In genomic region chr19:16382775-16383543, GRCh38 we compare ENCODE assay signal across 8 cellular contexts. TPM values are rescaled to one million over a fixed set of nuclear protein-coding genes. Genes with fewer than 3 reads are reported as not detected.
DNase-seq lines count a peak whose midpoint lies in the region; ATAC-seq, FAIRE-seq and TF ChIP-seq lines count a peak whose summit lies in the region.

No MANE protein-coding gene starts in this region.

- H3K27ac Mint-ChIP-seq in WTC11, result 0 out of 2 replicates have a peak overlapping the region, but pooled peaks have one; percentile 23

- no peak overlapping the region for H3K4me3 Mint-ChIP-seq in WTC11

- no peak overlapping the region for H3K4me3 ChIP-seq in bronchial epithelial cell (ENCODE audit: low read depth, low read length)

- CTCF ChIA-PET in WTC11 (lab: Charles Lee), result interaction anchor here (0.5 to 1.9 kb wide), 63 partner anchors 9 to 357 kb away, joined by 3 to 92 read pairs (median 4); partner anchors contain the start of genes C19orf44, CALR3, EPS15L1 and FAM32A

- FAIRE-seq in GM12891 (lab: Jason Lieb, UNC) (peak; percentile 90), bronchial epithelial cell (lab: Jason Lieb, UNC) (no peak)

- TF ChIP-seq CTCF in WTC11 (IDR thresholded peaks at IDR 0.05) (peak; percentile 66), bronchial epithelial cell (IDR thresholded peaks at IDR 0.05; ENCODE audit: insufficient read depth, low read length, severe bottlenecking) (peak; percentile 92)

- ATAC-seq in WTC11, result peak; percentile 93
- ATAC-seq in HG03175 (IDR thresholded peaks at IDR 0.05; ENCODE audit: unreplicated experiment), result no peak

- TF ChIP-seq POLR2A in GM12891 (IDR thresholded peaks at IDR 0.05; ENCODE audit: low read depth, low read length), result no peak

- H3K4me1 Mint-ChIP-seq in WTC11, result no peaks in the 10 kb centered on the region

- no peaks in the 10 kb centered on the region for H3K27me3 Mint-ChIP-seq in WTC11 (ENCODE audit: low read depth)

- no peaks in the 10 kb centered on the region for H3K27me3 ChIP-seq in bronchial epithelial cell (ENCODE audit: control insufficient read depth, insufficient read depth, low read length)

- H3K36me3 Mint-ChIP-seq in WTC11, result peaks cover 12% of the 10 kb centered on the region; the same call in 1 of the 2 replicates

- POLR2A ChIA-PET in WTC11 (lab: Charles Lee), result no interaction called here

- H3K36me3 ChIP-seq in bronchial epithelial cell (ENCODE audit: control insufficient read depth, insufficient read depth, low read length), result peaks cover 16% of the 10 kb centered on the region

- DNase-seq in GM12891 (ENCODE audit: insufficient read length, low spot score) (peak; percentile 77), NCI-H1694 treated with DMSO at 0.1 percent for 48 hours (lab: John Stamatoyannopoulos, UW) (peak; percentile 31), WTC11 (ENCODE audit: low spot score) (peak; percentile 86), bronchial epithelial cell (ENCODE audit: low read depth) (peak; percentile 57), islet precursor cell (peak; percentile 92), smooth muscle cell of the brain vasculature (ENCODE audit: low read depth, low spot score) (peak; percentile 77), DMS79 treated with DMSO at 0.1 percent for 48 hours (lab: John Stamatoyannopoulos, UW) (no peak)

- H3K9me3 Mint-ChIP-seq in WTC11, result no peaks in the 10 kb centered on the region

TF ChIP-seq in GM12891, 5 proteins besides CTCF, POLR2A, EP300 and RAD21:
- TF ChIP-seq SPI1 (IDR thresholded peaks at IDR 0.05; ENCODE audit: low read depth, low read length) (peak; percentile 44; the same call in 1 of the 2 replicates), TAF1 (IDR thresholded peaks at IDR 0.05; ENCODE audit: low read depth, low read length) (no peak), POU2F2 (IDR thresholded peaks at IDR 0.05; ENCODE audit: low read depth, low read length) (no peak)
TF ChIP-seq in GM12891: peak in this region for 1.

TF ChIP-seq in WTC11, 78 proteins besides CTCF, POLR2A, EP300 and RAD21:
- TF ChIP-seq ZBTB43 (CRISPR knock-in tag; IDR thresholded peaks at IDR 0.05) (no peak), ESRRA (CRISPR knock-in tag; IDR thresholded peaks at IDR 0.05; ENCODE audit: borderline replicate concordance) (no peak), KAT7 (CRISPR knock-in tag; IDR thresholded peaks at IDR 0.05; ENCODE audit: borderline replicate concordance) (0 out of 2 replicates have a peak, but pooled peaks have one; percentile 26), MAX (CRISPR knock-in tag; IDR thresholded peaks at IDR 0.05) (no peak)
- TF ChIP-seq, protein P1, sequence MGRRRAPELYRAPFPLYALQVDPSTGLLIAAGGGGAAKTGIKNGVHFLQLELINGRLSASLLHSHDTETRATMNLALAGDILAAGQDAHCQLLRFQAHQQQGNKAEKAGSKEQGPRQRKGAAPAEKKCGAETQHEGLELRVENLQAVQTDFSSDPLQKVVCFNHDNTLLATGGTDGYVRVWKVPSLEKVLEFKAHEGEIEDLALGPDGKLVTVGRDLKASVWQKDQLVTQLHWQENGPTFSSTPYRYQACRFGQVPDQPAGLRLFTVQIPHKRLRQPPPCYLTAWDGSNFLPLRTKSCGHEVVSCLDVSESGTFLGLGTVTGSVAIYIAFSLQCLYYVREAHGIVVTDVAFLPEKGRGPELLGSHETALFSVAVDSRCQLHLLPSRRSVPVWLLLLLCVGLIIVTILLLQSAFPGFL (CRISPR knock-in tag; IDR thresholded peaks at IDR 0.05; ENCODE audit: borderline replicate concordance), result no peak

RNA-seq across cellular contexts. Expression of gene KLF2, which starts 58.3 kb away (rescaled TPM):
- 4.0 TPM for polyA plus RNA-seq in GM12891 (2012; ENCODE audit: low read depth, missing spikeins)
- 0.82 to 1.1 TPM (median 1.0 TPM) in 3 replicates for total RNA-seq in WTC11 (2021)
- total RNA-seq in bronchial epithelial cell, result under 0.01 and 0.64 TPM in 2 replicates
